ENCODE assay signal across 28 cellular contexts in genomic region chr16:69934751-69935150, GRCh38. TPM values are rescaled to one million over a fixed set of nuclear protein-coding genes. Genes with fewer than 3 reads are reported as not detected.
DNase-seq lines count a peak whose midpoint lies in the region; FAIRE-seq and TF ChIP-seq lines count a peak whose summit lies in the region.
"Had no signal": no experiment of that assay in that cellular context is flagged by ENCODE, and none has a peak within 500 bp of the region (broad histone marks: within the 10 kb centered on the region; RNA-seq: fewer than 3 reads in every experiment).

No MANE protein-coding gene starts in this region.

- H2AFZ ChIP-seq in neuronal stem cell (ENCODE audit: low read length) = no peak overlapping the region

- no peaks in the 10 kb centered on the region for H3K79me1 ChIP-seq in neuronal stem cell (ENCODE audit: low read depth, low read length)

- no peak overlapping the region for H3K14ac ChIP-seq in neuronal stem cell (ENCODE audit: low read length)

- no peak overlapping the region for H3K4me3 ChIP-seq in BLaER1 treated with 17β-estradiol and CSF1 and Interleukin-3, amounts not matched to agents 10 nM and 100 nM
- H3K4me3 ChIP-seq in coronary artery (no peak overlapping the region), neuronal stem cell (ENCODE audit: low read length in 2 of 2) (no peak overlapping the region), tibial artery (no peak overlapping the region)

- peaks cover 66 to 100% (median 97%) of the 10 kb centered on the region in 11 experiments for H3K36me3 ChIP-seq in BLaER1 treated with 17β-estradiol and CSF1 and Interleukin-3, amounts not matched to agents 10 nM and 100 nM
- H3K36me3 ChIP-seq in neuronal stem cell (replicated peaks in 1 of 2; ENCODE audit: control insufficient read depth in 2 of 2, insufficient read depth in 2 of 2, low read length in 2 of 2) (peaks cover 30 to 80% of the 10 kb centered on the region in 2 donors), tibial artery (peaks cover 95 to 100% (median 96%) of the 10 kb centered on the region in 3 donors)

- no peak overlapping the region for H3K18ac ChIP-seq in neuronal stem cell (ENCODE audit: low read length)

- peak overlapping the region; percentile 44 for H2BK5ac ChIP-seq in neuronal stem cell (ENCODE audit: low read length)

- H2AK5ac ChIP-seq in neuronal stem cell (ENCODE audit: low read depth, low read length) = no peak overlapping the region

- intact Hi-C loops in tibial artery (cut with DNase I; ENCODE audit: low total_unique reads) = no loop called here

- WGBS in neuronal stem cell (ENCODE audit: extremely low coverage in 2 of 2, insufficient read length in 2 of 2, insufficient replicate concordance in 1 of 2), 2 donors = no CpG with 5 or more reads among the region's 17 CpGs

- no peak overlapping the region for H2BK12ac ChIP-seq in neuronal stem cell (ENCODE audit: low read length)

- H3K4me2 ChIP-seq in BLaER1 treated with 17β-estradiol and CSF1 and Interleukin-3, amounts not matched to agents 10 nM and 100 nM = peak overlapping the region in 8 of 11 experiments; percentile 18 to 73 (median 68); a peak in 13 of 22 replicates
- no peak overlapping the region for H3K4me2 ChIP-seq in neuronal stem cell (ENCODE audit: insufficient read depth, low read length, poor library complexity, severe bottlenecking)

- peaks cover 0 to 67% (median 0%) of the 10 kb centered on the region in 11 experiments; a peak in 8 of 22 replicates for H4K20me1 ChIP-seq in BLaER1 treated with 17β-estradiol and CSF1 and Interleukin-3, amounts not matched to agents 10 nM and 100 nM

- H3K27me3 ChIP-seq in BLaER1 treated with 17β-estradiol and CSF1 and Interleukin-3, amounts not matched to agents 10 nM and 100 nM = no peaks in the 10 kb centered on the region
- H3K27me3 ChIP-seq in neuronal stem cell (ENCODE audit: control insufficient read depth in 3 of 3, insufficient read depth in 3 of 3, low read depth in 1 of 3, low read length in 3 of 3) (no peaks in the 10 kb centered on the region), tibial artery (no peaks in the 10 kb centered on the region)

- peak overlapping the region in 3 of 11 experiments; percentile 11 to 56 (median 21); a peak in 4 of 22 replicates for H3K27ac ChIP-seq in BLaER1 treated with 17β-estradiol and CSF1 and Interleukin-3, amounts not matched to agents 10 nM and 100 nM
- H3K27ac ChIP-seq in coronary artery (peak overlapping the region; percentile 72 to 79), neuronal stem cell (replicated peaks; ENCODE audit: low read length) (no peak overlapping the region), tibial artery (peak overlapping the region; percentile 96 to 97)
- H3K27ac ChIP-seq: C4-2B, RWPE1 had no signal

- no peaks in the 10 kb centered on the region for H3K9me3 ChIP-seq in BLaER1 treated with 17β-estradiol and CSF1 and Interleukin-3, amounts not matched to agents 10 nM and 100 nM (replicated peaks in 1 of 11)
- H3K9me3 ChIP-seq in neuronal stem cell (replicated peaks in 1 of 2; ENCODE audit: control insufficient read depth in 2 of 2, insufficient read depth in 1 of 2, low read depth in 1 of 2, low read length in 2 of 2) (no peaks in the 10 kb centered on the region), tibial artery (no peaks in the 10 kb centered on the region)
- H3K9me3 ChIP-seq: Caco-2 had no signal

- H2BK120ac ChIP-seq in neuronal stem cell (ENCODE audit: low read depth, low read length) = no peak overlapping the region

- FAIRE-seq in frontal cortex (lab: Jason Lieb, UNC) = no peak
- FAIRE-seq: A204.1, GM12892, H54 had no signal

- DNase-seq in coronary artery (ENCODE audit: low spot score) (no peak), neuronal stem cell (ENCODE audit: low spot score) (no peak), tibial artery (no peak), cortex of kidney (lab: John Stamatoyannopoulos, UW) (no peak), GM10266 (ENCODE audit: extremely low spot score) (no peak), frontal cortex (ENCODE audit: low spot score in 2 of 2) (no peak)
- DNase-seq: AML-193; Caco-2; CD8-positive, alpha-beta T cell; DMS79 treated with DMSO at 0.1 percent for 48 hours; GF-D8; NCI-H1048; NCI-H1436; NCI-H187; NCI-H2081 treated with DMSO at 0.1 percent for 48 hours; NCI-H2171; NCI-H226; NCI-H510A; NCI-H69; SHP77 had no signal

- H3K23ac ChIP-seq in neuronal stem cell (ENCODE audit: low read depth, low read length, poor library complexity) = no peak overlapping the region

- no peak overlapping the region for H2BK15ac ChIP-seq in neuronal stem cell (ENCODE audit: low read length)

- no peak overlapping the region for H4K91ac ChIP-seq in neuronal stem cell (ENCODE audit: low read depth, low read length, poor library complexity)

- no peak overlapping the region for H3K4ac ChIP-seq in neuronal stem cell (ENCODE audit: low read length)

- peak overlapping the region in 1 of 11 experiments; percentile 44; a peak in 1 of 22 replicates for H3K9ac ChIP-seq in BLaER1 treated with 17β-estradiol and CSF1 and Interleukin-3, amounts not matched to agents 10 nM and 100 nM
- no peak overlapping the region for H3K9ac ChIP-seq in neuronal stem cell (ENCODE audit: low read depth, low read length, poor library complexity)

- no peak for TF ChIP-seq CTCF in coronary artery (IDR thresholded peaks at IDR 0.05)
- no peak for TF ChIP-seq CTCF in tibial artery (IDR thresholded peaks at IDR 0.05)
- TF ChIP-seq CTCF in GM10266 (IDR thresholded peaks at IDR 0.05; ENCODE audit: control insufficient read depth, insufficient read depth, low read depth, missing control alignments) = no peak

- no peak overlapping the region for H4K8ac ChIP-seq in neuronal stem cell (ENCODE audit: low read depth, low read length)

- H3K4me1 ChIP-seq in BLaER1 treated with 17β-estradiol and CSF1 and Interleukin-3, amounts not matched to agents 10 nM and 100 nM = peaks cover 0 to 61% (median 41%) of the 10 kb centered on the region in 10 experiments; a peak in 15 of 20 replicates
- peaks cover 0 to 3% of the 10 kb centered on the region in 2 donors for H3K4me1 ChIP-seq in neuronal stem cell (ENCODE audit: control insufficient read depth in 2 of 2, insufficient read depth in 1 of 2, low read depth in 1 of 2, low read length in 2 of 2)
- peaks cover 0 to 79% (median 28%) of the 10 kb centered on the region in 4 donors for H3K4me1 ChIP-seq in tibial artery
- H3K4me1 ChIP-seq: Caco-2 had no signal

RNA-seq across cellular contexts. Expression of gene CLEC18A, which starts 16.4 kb away (rescaled TPM):
- polyA plus RNA-seq in neuronal stem cell (2013, experiment 1 of 2) = 8.0 TPM
- 7.0 TPM for polyA plus RNA-seq in neuronal stem cell (2013, experiment 2 of 2)
- 0.82 TPM for total RNA-seq in frontal cortex
- total RNA-seq: HT-29 had no signal
- polyA plus RNA-seq: AG04450 had no signal
